8 cellular contexts compared by ENCODE assay signal in genomic region chrX:101931104-101931493, GRCh38. TPM values are rescaled to one million over a fixed set of nuclear protein-coding genes. Genes with fewer than 3 reads are reported as not detected.
A peak's percentile ranks its signal among the peaks of the same experiment; 100 is the strongest.
DNase-seq lines count a peak whose midpoint lies in the region; ATAC-seq and TF ChIP-seq lines count a peak whose summit lies in the region.

No MANE protein-coding gene starts in this region.

- H3K4me3 ChIP-seq in HUES48 (ENCODE audit: low read depth, low read length) (peak overlapping the region; percentile 72), body of pancreas (peak overlapping the region in 1 of 2 donors; percentile 68), lung (peak overlapping the region; percentile 35), upper lobe of right lung (peak overlapping the region; percentile 60)

- no peaks in the 10 kb centered on the region for H3K36me3 ChIP-seq in HUES48 (ENCODE audit: control insufficient read depth, insufficient read depth, low read length)
- H3K36me3 ChIP-seq in body of pancreas (replicated peaks in 1 of 2; ENCODE audit: insufficient read depth in 1 of 2, low read depth in 2 of 2) = no peaks in the 10 kb centered on the region
- no peaks in the 10 kb centered on the region for H3K36me3 ChIP-seq in lung (ENCODE audit: control insufficient read depth in 2 of 2, insufficient read depth in 2 of 2, low read length in 2 of 2)
- H3K36me3 ChIP-seq in upper lobe of right lung = no peaks in the 10 kb centered on the region

- WGBS in body of pancreas, 2 donors = 0% methylated on average over 7 of the region's 7 CpGs
- whole genome bisulfite sequencing in lung, 2 donors = 1 to 37% methylated on average over 7 of the region's 7 CpGs

- H3K9ac ChIP-seq in HUES48 (ENCODE audit: low read depth, low read length) = peak overlapping the region; percentile 71; the same call in 1 of the 2 replicates

- TF ChIP-seq CTCF in body of pancreas (IDR thresholded peaks at IDR 0.05) (no peak), lung (IDR thresholded peaks at IDR 0.05; ENCODE audit: control extremely low read depth, extremely low read depth) (no peak), upper lobe of right lung (IDR thresholded peaks at IDR 0.05) (no peak)

- ATAC-seq in Right ventricle myocardium inferior (peak; percentile 7), left ventricle myocardium superior (no peak), body of pancreas (no peak), lung (ENCODE audit: insufficient read depth, low FRiP score) (no peak), upper lobe of right lung (peak; percentile 2)

- H3K4me1 ChIP-seq in HUES48 (ENCODE audit: control insufficient read depth, insufficient read depth, low read length) (peaks cover 11% of the 10 kb centered on the region; the same call in 1 of the 2 replicates), body of pancreas (no peaks in the 10 kb centered on the region), lung (ENCODE audit: control insufficient read depth in 2 of 2, insufficient read depth in 2 of 2, low read length in 2 of 2) (no peaks in the 10 kb centered on the region), upper lobe of right lung (no peaks in the 10 kb centered on the region)

- DNase-seq in Right ventricle myocardium inferior (ENCODE audit: missing footprints) (no peak), left ventricle myocardium superior (no peak), body of pancreas (no peak), lung (ENCODE audit: low spot score) (no peak), upper lobe of right lung (no peak), NCI-H2107 (lab: John Stamatoyannopoulos, UW) (no peak), ureter (ENCODE audit: low spot score) (no peak)

- intact Hi-C loops in Right ventricle myocardium inferior (cut with DNase I) (loop anchor here (10.0 kb wide), 1 partner anchor 516 kb away; no protein-coding TSS in a partner anchor), left ventricle myocardium superior (cut with micrococcal nuclease) (no loop called here), body of pancreas (cut with DNase I) (no loop called here), upper lobe of right lung (cut with DNase I) (no loop called here)

- H3K27me3 ChIP-seq in HUES48 (ENCODE audit: control insufficient read depth, insufficient read depth, low read length) = peaks cover 10% of the 10 kb centered on the region
- no peaks in the 10 kb centered on the region for H3K27me3 ChIP-seq in body of pancreas
- no peaks in the 10 kb centered on the region for H3K27me3 ChIP-seq in lung (ENCODE audit: control insufficient read depth, insufficient read depth)
- no peaks in the 10 kb centered on the region for H3K27me3 ChIP-seq in upper lobe of right lung

- H3K9me3 ChIP-seq in HUES48 (ENCODE audit: control insufficient read depth, insufficient read depth, low read length) (peaks cover 27% of the 10 kb centered on the region), body of pancreas (no peaks in the 10 kb centered on the region), lung (ENCODE audit: control insufficient read depth in 2 of 2, insufficient read depth in 1 of 2, low read length in 1 of 2) (no peaks in the 10 kb centered on the region), upper lobe of right lung (no peaks in the 10 kb centered on the region)

- TF ChIP-seq POLR2A in body of pancreas (IDR thresholded peaks at IDR 0.05) = no peak

- H3K27ac ChIP-seq in HUES48 (ENCODE audit: low read depth, low read length) (peak overlapping the region; percentile 95), body of pancreas (peak overlapping the region; percentile 51 to 95 (median 92)), lung (ENCODE audit: low read depth in 1 of 2, low read length in 1 of 2) (peak overlapping the region; percentile 98), upper lobe of right lung (peak overlapping the region; percentile 96)

RNA-seq across cellular contexts. Expression of gene ZMAT1, which starts 0.7 kb away (rescaled TPM):
- total RNA-seq in Right ventricle myocardium inferior (4.2 TPM), left ventricle myocardium superior (4.5 TPM), body of pancreas (10 to 100 TPM; 12.5 to 18.8 TPM), lung (10 to 100 TPM in 1 of 2 donors, 1 to 10 TPM in 1; 5.9 to 11.3 TPM), upper lobe of right lung (8.4 TPM), ureter (23.1 TPM)
- 10 to 100 TPM in 1 of 2 donors, 1 to 10 TPM in 1; 2.6 to 13.0 TPM for polyA plus RNA-seq in lung

Comparison
In these comparisons a context has a peak if more than half of its experiments do, and no peak if none do; other contexts are left out.
1. ATAC-seq: peak in Right ventricle myocardium inferior (single experiment) and upper lobe of right lung (single experiment); none in left ventricle myocardium superior (single experiment), body of pancreas (single experiment) and lung (single experiment).
2. Peak in every context shown above with its lines, with median percentiles within 50 percentile points of each other: H3K27ac ChIP-seq.